Comparison of ENCODE assay signal across 19 cellular contexts in the genomic region with DNA sequence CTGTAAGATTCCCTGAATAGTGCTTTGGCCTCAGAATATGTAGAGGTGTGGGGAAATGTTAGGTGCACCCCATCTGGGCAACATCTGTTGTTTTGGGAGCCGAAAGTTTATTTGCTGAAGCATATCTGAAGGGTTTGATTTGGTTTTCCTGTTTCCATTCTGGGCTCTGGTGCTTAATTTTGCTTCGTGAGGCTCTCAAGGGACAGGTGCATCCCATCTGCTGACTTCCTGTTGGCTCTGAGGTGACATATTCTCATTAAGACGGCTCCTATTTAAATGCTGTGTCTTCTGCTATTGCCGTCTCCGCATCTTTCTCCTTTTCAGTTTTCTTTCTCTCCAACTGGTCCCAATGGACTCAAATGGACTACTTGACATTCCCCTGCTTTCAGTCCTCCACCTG.
DNase-seq lines count a peak whose midpoint lies in the region; ATAC-seq and TF ChIP-seq lines count a peak whose summit lies in the region.
"Had no signal": no experiment of that assay in that cellular context is flagged by ENCODE, and none has a peak within 500 bp of the region (broad histone marks: within the 10 kb centered on the region; RNA-seq: fewer than 3 reads in every experiment).

No MANE protein-coding gene starts in this region.

- peak overlapping the region; percentile 88 for H3K27ac ChIP-seq in DOHH2 (ENCODE audit: low read depth, low read length)
- H3K27ac ChIP-seq: body of pancreas, HL-60 had no signal

- peaks cover 18% of the 10 kb centered on the region for H3K9me3 ChIP-seq in DOHH2 (ENCODE audit: control insufficient read depth, insufficient read depth, low read length)
- H3K9me3 ChIP-seq: body of pancreas had no signal

- ATAC-seq in GM21447 (IDR thresholded peaks at IDR 0.05; ENCODE audit: unreplicated experiment) = peak; percentile 81
- ATAC-seq: body of pancreas; GM23338; natural killer cell treated with Interleukin-12 subunit alpha and Interleukin-12 subunit beta and Interleukin-15 and Interleukin-18, amount 100 ng/mL, for 72 hours had no signal

- no peaks in the 10 kb centered on the region for H3K9me2 ChIP-seq in DOHH2 (replicated peaks; ENCODE audit: control insufficient read depth, low read length)

- peaks cover 12% of the 10 kb centered on the region for H3K36me3 ChIP-seq in DOHH2 (ENCODE audit: control insufficient read depth, low read length)

- H3K4me3 ChIP-seq in DOHH2 (ENCODE audit: low read length) = peak overlapping the region; percentile 62
- H3K4me3 ChIP-seq: body of pancreas, GM23338 had no signal

- peak overlapping the region; percentile 87 for H3K4me2 ChIP-seq in DOHH2 (ENCODE audit: low read length)
- H3K4me2 ChIP-seq: GM23338 had no signal

- DNase-seq in NCI-H2171 (lab: John Stamatoyannopoulos, UW) (peak; percentile 54), germinal center (ENCODE audit: low spot score) (peak; percentile 26), medulla oblongata (ENCODE audit: extremely low spot score) (no peak), amygdala (lab: John Stamatoyannopoulos, UW) (no peak), cerebellar cortex (ENCODE audit: low spot score) (no peak)
- DNase-seq: activated CD4-positive, alpha-beta T cell treated with anti-CD3 and anti-CD28 coated beads, Interleukin-2, amount 50 U/mL, for 4 hours; activated naive CD4-positive, alpha-beta T cell treated with Interleukin-2 at 50 U/mL for 16 hours; body of pancreas; CD4-positive, alpha-beta T cell; HFFc6; NCI-H1436 treated with DMSO at 0.1 percent for 48 hours; NCI-H2227 treated with DMSO at 0.1 percent for 48 hours; stimulated activated CD4-positive, alpha-beta T cell treated with anti-CD3 and anti-CD28 coated beads, Interleukin-4, amount 100 ng/mL, for 4 hours; stimulated activated naive B cell treated with anti-CD40 and anti-IgM and Interleukin-4, amounts not matched to agents 10 μg/mL and 1 μg/mL and 100 μg/mL, for 72 hours had no signal

- H3K4me1 ChIP-seq in DOHH2 (ENCODE audit: control insufficient read depth, low read length) = peaks cover 87% of the 10 kb centered on the region
- H3K4me1 ChIP-seq: body of pancreas had no signal

- TF ChIP-seq CTCF in DOHH2 (IDR thresholded peaks at IDR 0.05; ENCODE audit: low read depth, low read length, poor library complexity, severe bottlenecking) = no peak

- 0 out of 2 replicates have a peak, but pooled peaks cover 5% of the 10 kb centered on the region for H3F3A ChIP-seq in DOHH2 (ENCODE audit: control insufficient read depth, insufficient read depth)

- no peaks in the 10 kb centered on the region for H4K20me1 ChIP-seq in DOHH2 (ENCODE audit: control insufficient read depth, insufficient read depth, low read depth, low read length)

- H3K27me3 ChIP-seq in DOHH2 (ENCODE audit: control insufficient read depth, low read length) = no peaks in the 10 kb centered on the region
- H3K27me3 ChIP-seq: body of pancreas had no signal

- H3K79me2 ChIP-seq in DOHH2 (ENCODE audit: control insufficient read depth, low read length) = no peaks in the 10 kb centered on the region

Comparison
In these comparisons a context has a peak if more than half of its experiments do, and no peak if none do; other contexts are left out.
1. DNase-seq: peak in NCI-H2171 (single experiment) and germinal center (single experiment); none in medulla oblongata (single experiment), amygdala (0 of 56) and cerebellar cortex (single experiment).